8 cellular contexts compared by ENCODE assay signal in the genomic region with DNA sequence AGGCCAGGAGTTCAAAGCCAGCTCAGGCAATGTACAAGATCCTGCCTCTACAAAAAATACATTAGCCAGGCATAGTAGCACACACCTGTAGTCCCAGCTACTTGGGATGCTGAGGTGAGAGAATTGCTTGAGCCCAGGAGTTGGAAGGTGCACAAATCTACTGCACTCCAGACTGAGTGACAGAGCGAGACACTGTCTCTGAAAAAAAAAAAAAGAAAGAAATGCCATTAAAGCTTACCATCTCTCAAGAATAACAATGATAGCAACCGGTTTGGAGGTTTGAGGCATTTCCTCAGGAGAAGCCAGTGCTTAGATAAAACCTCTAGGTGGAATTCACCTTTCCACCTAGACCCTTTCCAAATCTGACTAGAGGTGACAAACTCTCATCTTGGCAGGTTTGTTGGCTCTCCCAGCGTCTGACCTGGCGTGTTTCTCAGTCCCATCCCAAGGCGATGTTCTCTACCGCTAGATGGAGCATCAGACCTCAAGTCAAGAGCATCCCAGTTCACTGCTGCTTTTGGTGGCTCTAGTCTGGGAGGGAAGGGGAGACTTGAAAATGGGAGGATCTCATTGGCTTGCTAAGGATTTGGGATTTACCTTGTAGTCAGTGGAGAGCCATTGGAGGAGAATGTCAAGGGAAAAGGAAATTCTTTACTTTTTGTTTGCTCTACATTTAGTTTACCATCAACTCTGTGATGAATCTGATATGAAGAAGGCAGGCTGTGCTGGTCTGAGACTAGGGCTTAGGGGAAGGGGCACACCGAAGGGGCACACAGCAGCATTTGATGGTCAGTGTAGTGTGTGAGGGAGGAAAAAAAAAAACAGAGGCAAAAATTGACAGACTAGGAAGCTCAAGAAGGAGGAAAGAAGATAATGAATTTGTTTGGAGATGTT.
DNase-seq lines count a peak whose midpoint lies in the region; ATAC-seq and TF ChIP-seq lines count a peak whose summit lies in the region.

No MANE protein-coding gene starts in this region.

- no peaks in the 10 kb centered on the region for H3K36me3 ChIP-seq in endodermal cell (ENCODE audit: control insufficient read depth, insufficient read depth, low read length)
- H3K36me3 ChIP-seq in mesendoderm (ENCODE audit: control insufficient read depth, insufficient read depth, low read length): no peaks in the 10 kb centered on the region
- H3K36me3 ChIP-seq in tibial artery: peaks cover 0 to 16% (median 15%) of the 10 kb centered on the region in 3 donors

- H3K4me1 ChIP-seq in endodermal cell (ENCODE audit: control insufficient read depth, insufficient read depth, low read length) (peaks cover 9% of the 10 kb centered on the region), mesendoderm (ENCODE audit: control insufficient read depth, low read depth, low read length) (no peaks in the 10 kb centered on the region), tibial artery (no peaks in the 10 kb centered on the region)

- H3K27ac ChIP-seq in endodermal cell (ENCODE audit: low read depth, low read length): no peak overlapping the region
- no peak overlapping the region for H3K27ac ChIP-seq in mesendoderm (ENCODE audit: low read depth, low read length)
- no peak overlapping the region for H3K27ac ChIP-seq in tibial artery

- peak; percentile 80 for ATAC-seq in GM21529 (IDR thresholded peaks at IDR 0.05; ENCODE audit: unreplicated experiment)
- ATAC-seq in GM21528 (IDR thresholded peaks at IDR 0.05; ENCODE audit: low FRiP score, unreplicated experiment): no peak

- intact Hi-C loops in tibial artery (cut with DNase I; ENCODE audit: low total_unique reads): no loop called here

- no peak overlapping the region for H3K4ac ChIP-seq in mesendoderm (ENCODE audit: low read depth, low read length)

- in situ Hi-C loops in Caki2 (cut with HindIII; ENCODE audit: low pct_unique_long_range_greater_than_20kb, low sequenced_read_pairs): no loop called here

- no peak overlapping the region for H3K23ac ChIP-seq in mesendoderm (ENCODE audit: low read length)

- H3K4me3 Mint-ChIP-seq in endodermal cell: no peak overlapping the region

- H3K4me3 ChIP-seq in WI38 (ENCODE audit: low read depth, low read length): no peak overlapping the region
- H3K4me3 ChIP-seq in endodermal cell (ENCODE audit: low read length): no peak overlapping the region
- no peak overlapping the region for H3K4me3 ChIP-seq in mesendoderm (ENCODE audit: low read length)
- no peak overlapping the region for H3K4me3 ChIP-seq in tibial artery

- TF ChIP-seq CTCF in WI38 (IDR thresholded peaks at IDR 0.05; ENCODE audit: low read depth, low read length) (peak; percentile 93), endodermal cell (conservative IDR thresholded peaks at IDR 0.05) (peak; percentile 89), tibial artery (IDR thresholded peaks at IDR 0.05) (peak; percentile 51 to 57)

- no peak overlapping the region for H4K5ac ChIP-seq in mesendoderm (ENCODE audit: low read length)

- H3K27ac Mint-ChIP-seq in endodermal cell: no peak overlapping the region

- no peak overlapping the region for H3K18ac ChIP-seq in mesendoderm (ENCODE audit: low read length)

- H3K56ac ChIP-seq in mesendoderm (ENCODE audit: low read length): no peak overlapping the region

- H3K9ac ChIP-seq in endodermal cell (ENCODE audit: extremely low read depth, low read length, poor library complexity, severe bottlenecking): no peak overlapping the region
- H3K9ac ChIP-seq in mesendoderm (ENCODE audit: low read length): no peak overlapping the region

- no peaks in the 10 kb centered on the region for H3K9me3 Mint-ChIP-seq in endodermal cell

- no peak overlapping the region for H4K8ac ChIP-seq in mesendoderm (ENCODE audit: low read depth, low read length)

- no peak overlapping the region for H2BK120ac ChIP-seq in mesendoderm (ENCODE audit: low read depth, low read length)

- H3K27me3 ChIP-seq in endodermal cell (ENCODE audit: control insufficient read depth, insufficient read depth, low read length, poor library complexity, severe bottlenecking) (no peaks in the 10 kb centered on the region), mesendoderm (ENCODE audit: insufficient read depth, low read length, poor library complexity) (no peaks in the 10 kb centered on the region), tibial artery (no peaks in the 10 kb centered on the region)

- no peaks in the 10 kb centered on the region for H3K36me3 Mint-ChIP-seq in endodermal cell (ENCODE audit: low read depth)

- WGBS in endodermal cell (ENCODE audit: insufficient coverage in 1 of 2, insufficient read length in 1 of 2), 2 experiments: 35 to 37% methylated on average over 3 to 7 of the region's 7 CpGs
- WGBS in mesendoderm (ENCODE audit: extremely low coverage, insufficient coverage, low lambda C conversion rate): no CpG with 5 or more reads among the region's 7 CpGs

- H3K79me2 ChIP-seq in mesendoderm (ENCODE audit: control insufficient read depth, insufficient read depth, low read length): no peaks in the 10 kb centered on the region

- no peak overlapping the region for H3K4me2 ChIP-seq in mesendoderm (ENCODE audit: low read length)

- peak; percentile 67 for DNase-seq in Caki2 (ENCODE audit: low read depth)
- peak; percentile 12 for DNase-seq in MV-4-11 (lab: John Stamatoyannopoulos, UW)
- peak; percentile 92 for DNase-seq in endodermal cell
- DNase-seq in mesendoderm: peak; percentile 95
- DNase-seq in tibial artery: peak in 1 of 2 donors; percentile 36

- H3K9me3 ChIP-seq in endodermal cell (ENCODE audit: control insufficient read depth, low read length) (no peaks in the 10 kb centered on the region), tibial artery (no peaks in the 10 kb centered on the region)

- no peak overlapping the region for H2BK15ac ChIP-seq in mesendoderm (replicated peaks; ENCODE audit: low read depth)

- no peaks in the 10 kb centered on the region for H3K27me3 Mint-ChIP-seq in endodermal cell (ENCODE audit: insufficient read depth)

- H2AK5ac ChIP-seq in mesendoderm (ENCODE audit: low read length): no peak overlapping the region

- no peaks in the 10 kb centered on the region for H3K79me1 ChIP-seq in mesendoderm (ENCODE audit: low read length)

- H3K4me1 Mint-ChIP-seq in endodermal cell: peaks cover 7% of the 10 kb centered on the region

- H2BK5ac ChIP-seq in mesendoderm (ENCODE audit: low read length): no peak overlapping the region
